In the genomic region with DNA sequence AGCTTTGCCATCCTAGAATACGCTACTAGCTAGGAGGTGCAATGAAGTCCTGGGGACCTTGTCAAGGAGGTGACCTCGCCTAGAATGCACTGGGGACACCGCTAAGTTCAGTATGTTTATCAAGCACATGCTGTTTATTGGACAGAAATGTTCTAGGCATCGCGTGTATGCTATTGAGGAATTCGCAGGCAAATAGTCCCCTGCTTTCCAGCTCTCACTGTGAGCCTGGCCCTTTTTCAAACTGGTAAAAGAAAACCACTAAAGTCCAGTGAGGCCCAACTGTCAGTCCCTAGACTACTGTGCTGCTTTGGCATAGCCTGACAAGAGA, we compare ENCODE assay signal across 11 cellular contexts. TPM values are rescaled to one million over a fixed set of nuclear protein-coding genes. Genes with fewer than 3 reads are reported as not detected.
DNase-seq lines count a peak whose midpoint lies in the region; ATAC-seq and TF ChIP-seq lines count a peak whose summit lies in the region.
"Had no signal": no experiment of that assay in that cellular context is flagged by ENCODE, and none has a peak within 500 bp of the region (broad histone marks: within the 10 kb centered on the region; RNA-seq: fewer than 3 reads in every experiment).

No MANE protein-coding gene starts in this region.

- ATAC-seq in CD4-positive, CD25-positive, alpha-beta regulatory T cell (ENCODE audit: low read depth in 2 of 2) = no peak
- ATAC-seq in activated T-helper 17 cell treated with anti-CD3 and anti-CD28 coated beads, Interleukin-2, amount 50 U/mL, for 72 hours (replicated peaks) = no peak
- no peak for ATAC-seq in naive thymus-derived CD8-positive, alpha-beta T cell
- no peak for ATAC-seq in GM18505 (IDR thresholded peaks at IDR 0.05; ENCODE audit: unreplicated experiment)
- no peak for ATAC-seq in GM21737 (IDR thresholded peaks at IDR 0.05; ENCODE audit: unreplicated experiment)

- DNase-seq in CD4-positive, CD25-positive, alpha-beta regulatory T cell = no peak
- DNase-seq in EH (ENCODE audit: low read depth) (peak; percentile 3), NCI-H526 treated with DMSO at 0.1 percent for 48 hours (lab: John Stamatoyannopoulos, UW) (no peak)
- no peak for DNase-seq in naive thymus-derived CD8-positive, alpha-beta T cell
- DNase-seq: NCI-H2081; stimulated activated CD4-positive, alpha-beta T cell treated with anti-CD3 and anti-CD28 coated beads, Interleukin-4, amount 100 ng/mL, for 4 hours had no signal

- POLR2A ChIA-PET in naive thymus-derived CD8-positive, alpha-beta T cell (lab: Charles Lee) = interaction anchor here (1.2 to 3.0 kb wide), 5 partner anchors 11 to 115 kb away, joined by 3 to 17 read pairs (median 3); a partner anchor contains a TSS

- no peaks in the 10 kb centered on the region for H3K36me3 ChIP-seq in CD4-positive, CD25-positive, alpha-beta regulatory T cell (ENCODE audit: control insufficient read depth, insufficient read depth, low read length)
- H3K36me3 ChIP-seq: right atrium auricular region had no signal

- H3K9me3 Mint-ChIP-seq in CD4-positive, CD25-positive, alpha-beta regulatory T cell = no peaks in the 10 kb centered on the region
- no peaks in the 10 kb centered on the region for H3K9me3 Mint-ChIP-seq in activated T-helper 17 cell treated with anti-CD3 and anti-CD28 coated beads, Interleukin-2, amount 50 U/mL, for 72 hours
- H3K9me3 Mint-ChIP-seq in naive thymus-derived CD8-positive, alpha-beta T cell = no peaks in the 10 kb centered on the region

- peaks cover 0 to 28% (median 21%) of the 10 kb centered on the region in 4 donors for H3K4me1 Mint-ChIP-seq in CD4-positive, CD25-positive, alpha-beta regulatory T cell
- H3K4me1 Mint-ChIP-seq in activated T-helper 17 cell treated with anti-CD3 and anti-CD28 coated beads, Interleukin-2, amount 50 U/mL, for 72 hours = peaks cover 13% of the 10 kb centered on the region
- H3K4me1 Mint-ChIP-seq in naive thymus-derived CD8-positive, alpha-beta T cell = peaks cover 10 to 26% (median 24%) of the 10 kb centered on the region in 4 donors

- no peaks in the 10 kb centered on the region for H3K27me3 ChIP-seq in CD4-positive, CD25-positive, alpha-beta regulatory T cell (ENCODE audit: control insufficient read depth, insufficient read depth, low read length)
- H3K27me3 ChIP-seq: right atrium auricular region had no signal

- H3K4me3 ChIP-seq in CD4-positive, CD25-positive, alpha-beta regulatory T cell (ENCODE audit: low read depth, low read length) = no peak overlapping the region

- no peak for TF ChIP-seq POLR2A in GM18505 (IDR thresholded peaks at IDR 0.05; ENCODE audit: borderline replicate concordance, extremely low read depth, insufficient read depth, insufficient read length)

- peaks cover 21% of the 10 kb centered on the region for H3K4me1 ChIP-seq in CD4-positive, CD25-positive, alpha-beta regulatory T cell (ENCODE audit: control insufficient read depth, insufficient read depth, low read length, poor library complexity, severe bottlenecking)

- no peaks in the 10 kb centered on the region for H3K27me3 Mint-ChIP-seq in CD4-positive, CD25-positive, alpha-beta regulatory T cell
- H3K27me3 Mint-ChIP-seq in activated T-helper 17 cell treated with anti-CD3 and anti-CD28 coated beads, Interleukin-2, amount 50 U/mL, for 72 hours = no peaks in the 10 kb centered on the region
- H3K27me3 Mint-ChIP-seq in naive thymus-derived CD8-positive, alpha-beta T cell = peaks cover 0 to 2% (median 0%) of the 10 kb centered on the region in 5 donors

- peak overlapping the region; percentile 66 to 98 (median 89) for H3K4me3 Mint-ChIP-seq in CD4-positive, CD25-positive, alpha-beta regulatory T cell
- H3K4me3 Mint-ChIP-seq in activated T-helper 17 cell treated with anti-CD3 and anti-CD28 coated beads, Interleukin-2, amount 50 U/mL, for 72 hours = peak overlapping the region; percentile 100
- peak overlapping the region in 9 of 10 donors; percentile 22 to 100 (median 70) for H3K4me3 Mint-ChIP-seq in naive thymus-derived CD8-positive, alpha-beta T cell

- peak overlapping the region in 1 of 3 donors; percentile 96 for H3K27ac Mint-ChIP-seq in CD4-positive, CD25-positive, alpha-beta regulatory T cell
- H3K27ac Mint-ChIP-seq in activated T-helper 17 cell treated with anti-CD3 and anti-CD28 coated beads, Interleukin-2, amount 50 U/mL, for 72 hours = peak overlapping the region; percentile 99
- peak overlapping the region in 4 of 10 donors; percentile 25 to 85 (median 40) for H3K27ac Mint-ChIP-seq in naive thymus-derived CD8-positive, alpha-beta T cell

- no peak overlapping the region for H3K27ac ChIP-seq in CD4-positive, CD25-positive, alpha-beta regulatory T cell (ENCODE audit: insufficient read depth, low read length, poor library complexity, severe bottlenecking)
- H3K27ac ChIP-seq: GM23248, right atrium auricular region had no signal

- no peaks in the 10 kb centered on the region for H3K36me3 Mint-ChIP-seq in CD4-positive, CD25-positive, alpha-beta regulatory T cell
- H3K36me3 Mint-ChIP-seq in activated T-helper 17 cell treated with anti-CD3 and anti-CD28 coated beads, Interleukin-2, amount 50 U/mL, for 72 hours (ENCODE audit: low read depth) = peaks cover 17% of the 10 kb centered on the region
- peaks cover 0 to 5% (median 0%) of the 10 kb centered on the region in 3 donors for H3K36me3 Mint-ChIP-seq in naive thymus-derived CD8-positive, alpha-beta T cell

- H3K9me3 ChIP-seq in CD4-positive, CD25-positive, alpha-beta regulatory T cell (ENCODE audit: control insufficient read depth in 2 of 2, low read length in 2 of 2) = no peaks in the 10 kb centered on the region
- H3K9me3 ChIP-seq: right atrium auricular region had no signal

RNA-seq across cellular contexts. Expression of a gene that starts 1.2 kb away (rescaled TPM):
- 23.4 TPM for total RNA-seq in CD4-positive, CD25-positive, alpha-beta regulatory T cell
- 10 to 100 TPM in 2 of 4 donors, 1 to 10 TPM in 2; 4.4 to 13.5 (median 11.1) TPM for polyA plus RNA-seq in CD4-positive, CD25-positive, alpha-beta regulatory T cell
- 10 to 100 TPM; 18.7 to 25.1 TPM for total RNA-seq in activated T-helper 17 cell treated with anti-CD3 and anti-CD28 coated beads, Interleukin-2, amount 50 U/mL, for 72 hours
- 10 to 100 TPM; 16.9 to 23.1 TPM for total RNA-seq in naive thymus-derived CD8-positive, alpha-beta T cell
- 10 to 100 TPM in 1 of 3 donors, 1 to 10 TPM in 2; 7.5 to 20.0 (median 9.2) TPM for polyA plus RNA-seq in naive thymus-derived CD8-positive, alpha-beta T cell

RNA-seq across cellular contexts. Expression of a gene that starts 11.0 kb away (rescaled TPM):
- 22.1 TPM for total RNA-seq in CD4-positive, CD25-positive, alpha-beta regulatory T cell
- polyA plus RNA-seq in CD4-positive, CD25-positive, alpha-beta regulatory T cell = 10 to 100 TPM; 37.7 to 44.9 (median 42.7) TPM
- 10 to 100 TPM; 38.2 to 60.2 TPM for total RNA-seq in activated T-helper 17 cell treated with anti-CD3 and anti-CD28 coated beads, Interleukin-2, amount 50 U/mL, for 72 hours
- total RNA-seq in naive thymus-derived CD8-positive, alpha-beta T cell = 10 to 100 TPM; 25.3 to 25.8 TPM
- polyA plus RNA-seq in naive thymus-derived CD8-positive, alpha-beta T cell = 10 to 100 TPM; 32.7 to 54.9 (median 38.0) TPM

RNA-seq across cellular contexts. Expression of a gene that starts 53.8 kb away (rescaled TPM):
- 167 TPM for total RNA-seq in CD4-positive, CD25-positive, alpha-beta regulatory T cell
- polyA plus RNA-seq in CD4-positive, CD25-positive, alpha-beta regulatory T cell = 100 to 1,000 TPM; 268 to 345 (median 303) TPM
- 100 to 1,000 TPM in 1 of 2 donors, 10 to 100 TPM in 1; 85.8 to 113 TPM for total RNA-seq in activated T-helper 17 cell treated with anti-CD3 and anti-CD28 coated beads, Interleukin-2, amount 50 U/mL, for 72 hours
- 100 to 1,000 TPM; 206 to 213 TPM for total RNA-seq in naive thymus-derived CD8-positive, alpha-beta T cell
- polyA plus RNA-seq in naive thymus-derived CD8-positive, alpha-beta T cell = 100 to 1,000 TPM; 230 to 253 (median 237) TPM

RNA-seq across cellular contexts. Expression of a gene that starts 59.1 kb away (rescaled TPM):
- 21.1 TPM for total RNA-seq in CD4-positive, CD25-positive, alpha-beta regulatory T cell
- 10 to 100 TPM; 15.0 to 21.1 (median 17.7) TPM for polyA plus RNA-seq in CD4-positive, CD25-positive, alpha-beta regulatory T cell
- total RNA-seq in activated T-helper 17 cell treated with anti-CD3 and anti-CD28 coated beads, Interleukin-2, amount 50 U/mL, for 72 hours = 10 to 100 TPM; 24.9 to 82.1 TPM
- 10 to 100 TPM; 46.1 to 47.3 TPM for total RNA-seq in naive thymus-derived CD8-positive, alpha-beta T cell
- polyA plus RNA-seq in naive thymus-derived CD8-positive, alpha-beta T cell = 10 to 100 TPM; 17.1 to 22.8 (median 19.4) TPM
